In genomic region chr2:209495855-209496585, GRCh38 we compare ENCODE assay signal across 1 cellular context.
TF ChIP-seq lines count a peak whose summit lies in the region.

No MANE protein-coding gene starts in this region.

TF ChIP-seq in GM23338, 12 proteins besides CTCF, POLR2A, EP300 and RAD21 (continued from another document):
- TF ChIP-seq, protein P1, sequence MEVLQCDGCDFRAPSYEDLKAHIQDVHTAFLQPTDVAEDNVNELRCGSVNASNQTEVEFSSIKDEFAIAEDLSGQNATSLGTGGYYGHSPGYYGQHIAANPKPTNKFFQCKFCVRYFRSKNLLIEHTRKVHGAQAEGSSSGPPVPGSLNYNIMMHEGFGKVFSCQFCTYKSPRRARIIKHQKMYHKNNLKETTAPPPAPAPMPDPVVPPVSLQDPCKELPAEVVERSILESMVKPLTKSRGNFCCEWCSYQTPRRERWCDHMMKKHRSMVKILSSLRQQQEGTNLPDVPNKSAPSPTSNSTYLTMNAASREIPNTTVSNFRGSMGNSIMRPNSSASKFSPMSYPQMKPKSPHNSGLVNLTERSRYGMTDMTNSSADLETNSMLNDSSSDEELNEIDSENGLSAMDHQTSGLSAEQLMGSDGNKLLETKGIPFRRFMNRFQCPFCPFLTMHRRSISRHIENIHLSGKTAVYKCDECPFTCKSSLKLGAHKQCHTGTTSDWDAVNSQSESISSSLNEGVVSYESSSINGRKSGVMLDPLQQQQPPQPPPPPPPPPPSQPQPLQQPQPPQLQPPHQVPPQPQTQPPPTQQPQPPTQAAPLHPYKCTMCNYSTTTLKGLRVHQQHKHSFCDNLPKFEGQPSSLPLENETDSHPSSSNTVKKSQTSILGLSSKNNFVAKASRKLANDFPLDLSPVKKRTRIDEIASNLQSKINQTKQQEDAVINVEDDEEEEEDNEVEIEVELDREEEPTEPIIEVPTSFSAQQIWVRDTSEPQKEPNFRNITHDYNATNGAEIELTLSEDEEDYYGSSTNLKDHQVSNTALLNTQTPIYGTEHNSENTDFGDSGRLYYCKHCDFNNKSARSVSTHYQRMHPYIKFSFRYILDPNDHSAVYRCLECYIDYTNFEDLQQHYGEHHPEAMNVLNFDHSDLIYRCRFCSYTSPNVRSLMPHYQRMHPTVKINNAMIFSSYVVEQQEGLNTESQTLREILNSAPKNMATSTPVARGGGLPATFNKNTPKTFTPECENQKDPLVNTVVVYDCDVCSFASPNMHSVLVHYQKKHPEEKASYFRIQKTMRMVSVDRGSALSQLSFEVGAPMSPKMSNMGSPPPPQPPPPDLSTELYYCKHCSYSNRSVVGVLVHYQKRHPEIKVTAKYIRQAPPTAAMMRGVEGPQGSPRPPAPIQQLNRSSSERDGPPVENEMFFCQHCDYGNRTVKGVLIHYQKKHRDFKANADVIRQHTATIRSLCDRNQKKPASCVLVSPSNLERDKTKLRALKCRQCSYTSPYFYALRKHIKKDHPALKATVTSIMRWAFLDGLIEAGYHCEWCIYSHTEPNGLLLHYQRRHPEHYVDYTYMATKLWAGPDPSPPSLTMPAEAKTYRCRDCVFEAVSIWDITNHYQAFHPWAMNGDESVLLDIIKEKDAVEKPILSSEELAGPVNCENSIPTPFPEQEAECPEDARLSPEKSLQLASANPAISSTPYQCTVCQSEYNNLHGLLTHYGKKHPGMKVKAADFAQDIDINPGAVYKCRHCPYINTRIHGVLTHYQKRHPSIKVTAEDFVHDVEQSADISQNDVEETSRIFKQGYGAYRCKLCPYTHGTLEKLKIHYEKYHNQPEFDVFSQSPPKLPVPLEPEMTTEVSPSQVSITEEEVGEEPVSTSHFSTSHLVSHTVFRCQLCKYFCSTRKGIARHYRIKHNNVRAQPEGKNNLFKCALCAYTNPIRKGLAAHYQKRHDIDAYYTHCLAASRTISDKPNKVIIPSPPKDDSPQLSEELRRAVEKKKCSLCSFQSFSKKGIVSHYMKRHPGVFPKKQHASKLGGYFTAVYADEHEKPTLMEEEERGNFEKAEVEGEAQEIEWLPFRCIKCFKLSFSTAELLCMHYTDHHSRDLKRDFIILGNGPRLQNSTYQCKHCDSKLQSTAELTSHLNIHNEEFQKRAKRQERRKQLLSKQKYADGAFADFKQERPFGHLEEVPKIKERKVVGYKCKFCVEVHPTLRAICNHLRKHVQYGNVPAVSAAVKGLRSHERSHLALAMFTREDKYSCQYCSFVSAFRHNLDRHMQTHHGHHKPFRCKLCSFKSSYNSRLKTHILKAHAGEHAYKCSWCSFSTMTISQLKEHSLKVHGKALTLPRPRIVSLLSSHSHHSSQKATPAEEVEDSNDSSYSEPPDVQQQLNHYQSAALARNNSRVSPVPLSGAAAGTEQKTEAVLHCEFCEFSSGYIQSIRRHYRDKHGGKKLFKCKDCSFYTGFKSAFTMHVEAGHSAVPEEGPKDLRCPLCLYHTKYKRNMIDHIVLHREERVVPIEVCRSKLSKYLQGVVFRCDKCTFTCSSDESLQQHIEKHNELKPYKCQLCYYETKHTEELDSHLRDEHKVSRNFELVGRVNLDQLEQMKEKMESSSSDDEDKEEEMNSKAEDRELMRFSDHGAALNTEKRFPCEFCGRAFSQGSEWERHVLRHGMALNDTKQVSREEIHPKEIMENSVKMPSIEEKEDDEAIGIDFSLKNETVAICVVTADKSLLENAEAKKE (CRISPR knock-in tag; IDR thresholded peaks at IDR 0.05) = no peak
- TF ChIP-seq JUNB (IDR thresholded peaks at IDR 0.05; ENCODE audit: unreplicated experiment) (no peak), STAT1 (IDR thresholded peaks at IDR 0.05; ENCODE audit: unreplicated experiment) (no peak)
